In the genomic region with DNA sequence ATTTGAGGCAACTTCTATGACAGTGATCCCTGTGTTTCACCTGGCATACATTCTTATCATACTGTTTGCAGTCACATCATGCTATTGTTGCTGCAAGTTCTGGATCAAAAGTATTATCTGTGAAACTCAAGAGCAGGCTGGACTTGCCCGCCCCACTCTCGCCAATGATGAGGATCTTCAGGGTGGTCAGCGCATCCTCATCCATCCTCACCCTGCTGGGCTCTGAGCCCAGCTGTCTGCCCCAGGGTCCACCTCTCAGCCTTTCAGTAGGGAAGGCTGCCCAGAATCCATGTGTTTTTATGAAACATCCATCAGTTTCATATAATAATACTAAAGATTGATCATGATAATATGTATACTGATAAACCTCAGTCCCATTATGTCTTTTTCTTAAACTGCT, we compare ENCODE assay signal across 19 cellular contexts. TPM values are rescaled to one million over a fixed set of nuclear protein-coding genes. Genes with fewer than 3 reads are reported as not detected.
DNase-seq lines count a peak whose midpoint lies in the region; ATAC-seq, FAIRE-seq and TF ChIP-seq lines count a peak whose summit lies in the region.
"Had no signal": no experiment of that assay in that cellular context is flagged by ENCODE, and none has a peak within 500 bp of the region (broad histone marks: within the 10 kb centered on the region; RNA-seq: fewer than 3 reads in every experiment).

No MANE protein-coding gene starts in this region.

- H3K27ac ChIP-seq in mammary epithelial cell (ENCODE audit: insufficient read depth, low read depth, low read length) (no peak overlapping the region), RWPE2 (ENCODE audit: poor library complexity, severe bottlenecking) (peak overlapping the region; percentile 21), fibroblast of lung (ENCODE audit: insufficient read depth, low read length) (no peak overlapping the region)
- H3K27ac ChIP-seq: BLaER1 treated with 17β-estradiol and CSF1 and Interleukin-3, amounts not matched to agents 10 nM and 100 nM had no signal

- dilution Hi-C loops in mammary epithelial cell (cut with HindIII; ENCODE audit: low sequenced_read_pairs) = no loop called here

- H3K36me3 Mint-ChIP-seq in MCF 10A (ENCODE audit: insufficient read depth, unreplicated experiment) = no peaks in the 10 kb centered on the region
- H3K36me3 Mint-ChIP-seq: IgD-negative memory B cell had no signal

- H3K27ac Mint-ChIP-seq in MCF 10A (ENCODE audit: low read depth, unreplicated experiment) = no peak overlapping the region
- H3K27ac Mint-ChIP-seq: IgD-negative memory B cell had no signal

- H3K79me2 ChIP-seq in mammary epithelial cell (ENCODE audit: insufficient read depth, low read length) = no peaks in the 10 kb centered on the region
- no peaks in the 10 kb centered on the region for H3K79me2 ChIP-seq in fibroblast of lung (ENCODE audit: control insufficient read depth, insufficient read depth, low read length)

- no peak overlapping the region for H2AFZ ChIP-seq in mammary epithelial cell (ENCODE audit: low read depth, low read length)
- no peak overlapping the region for H2AFZ ChIP-seq in fibroblast of lung (ENCODE audit: low read length)

- H3K9me3 Mint-ChIP-seq in MCF 10A (ENCODE audit: unreplicated experiment) = no peaks in the 10 kb centered on the region
- H3K9me3 Mint-ChIP-seq: IgD-negative memory B cell had no signal

- CTCF ChIA-PET in mammary epithelial cell (lab: Charles Lee; ENCODE audit: low non-redundant PET) = no interaction called here
- CTCF ChIA-PET in MCF 10A (lab: Yijun Ruan, JAX) = no interaction called here

- TF ChIP-seq CTCF in mammary epithelial cell (conservative IDR thresholded peaks at IDR 0.05 in 1 of 2, IDR thresholded peaks at IDR 0.05 in 1 of 2; ENCODE audit: extremely low read depth in 1 of 2, insufficient read depth in 1 of 2, low read depth in 1 of 2, low read length in 2 of 2) (no peak), MCF 10A (IDR thresholded peaks at IDR 0.05; ENCODE audit: unreplicated experiment) (no peak), RWPE2 (IDR thresholded peaks at IDR 0.05; ENCODE audit: poor library complexity, severe bottlenecking) (no peak), fibroblast of lung (conservative IDR thresholded peaks at IDR 0.05 in 1 of 2, IDR thresholded peaks at IDR 0.05 in 1 of 2; ENCODE audit: low read depth in 1 of 2, low read length in 2 of 2) (no peak)

- H3K36me3 ChIP-seq in mammary epithelial cell (ENCODE audit: insufficient read depth, low read length) (no peaks in the 10 kb centered on the region), RWPE2 (ENCODE audit: low read depth) (no peaks in the 10 kb centered on the region), fibroblast of lung (ENCODE audit: control insufficient read depth, insufficient read depth, low read length) (no peaks in the 10 kb centered on the region)
- H3K36me3 ChIP-seq: BLaER1 treated with 17β-estradiol and CSF1 and Interleukin-3, amounts not matched to agents 10 nM and 100 nM; SJSA1 had no signal

- no peak overlapping the region for H3K4me3 ChIP-seq in mammary epithelial cell (replicated peaks in 1 of 3; ENCODE audit: insufficient read depth in 1 of 3, low read depth in 2 of 3, low read length in 3 of 3)
- no peak overlapping the region for H3K4me3 ChIP-seq in RWPE2 (ENCODE audit: severe bottlenecking)
- H3K4me3 ChIP-seq in fibroblast of lung (replicated peaks in 1 of 4; ENCODE audit: control extremely low read depth in 1 of 4, insufficient read depth in 1 of 4, low read depth in 3 of 4, low read length in 4 of 4) = no peak overlapping the region
- H3K4me3 ChIP-seq: BLaER1 treated with 17β-estradiol and CSF1 and Interleukin-3, amounts not matched to agents 10 nM and 100 nM; SJSA1 had no signal

- BruUV-seq in mammary epithelial cell (replicated peaks; lab: Mats Ljungman, UMichigan) = no TSS peak
- no TSS peak for BruUV-seq in MCF 10A (replicated peaks; lab: Mats Ljungman, UMichigan)

- H3K27me3 Mint-ChIP-seq in MCF 10A (ENCODE audit: insufficient read depth, unreplicated experiment) = peaks cover 16% of the 10 kb centered on the region

- H3K9me3 ChIP-seq in mammary epithelial cell (replicated peaks; ENCODE audit: insufficient read depth, low read length) (no peaks in the 10 kb centered on the region), RWPE2 (ENCODE audit: severe bottlenecking) (no peaks in the 10 kb centered on the region), fibroblast of lung (ENCODE audit: control insufficient read depth, insufficient read depth, low read depth, low read length) (no peaks in the 10 kb centered on the region)
- H3K9me3 ChIP-seq: SJSA1 had no signal

- no peak for DNase-seq in mammary epithelial cell
- DNase-seq in MCF 10A (ENCODE audit: unreplicated experiment) = no peak
- no peak for DNase-seq in RWPE2 (ENCODE audit: low spot score)
- peak; percentile 4 to 15 for DNase-seq in fibroblast of lung (ENCODE audit: low read depth in 2 of 2)
- DNase-seq in NCI-H1930 (lab: John Stamatoyannopoulos, UW) = no peak
- no peak for DNase-seq in RCC 7860 (ENCODE audit: low spot score)
- DNase-seq: DMS 273 treated with DMSO at 0.1 percent for 48 hours, GF-D8, Kasumi-1, NCI-H1105 treated with DMSO at 0.1 percent for 48 hours, NCI-H1694 treated with DMSO at 0.1 percent for 48 hours, NCI-H69, RPMI8226 had no signal

- POLR2A ChIA-PET in MCF 10A (lab: Yijun Ruan, JAX) = interaction anchor here (1.0 kb wide), 1 partner anchor 55 kb away, joined by 4 read pairs; a partner anchor contains a TSS

- no peak for ATAC-seq in RWPE2 (ENCODE audit: low read depth)
- ATAC-seq in GM19452 (IDR thresholded peaks at IDR 0.05; ENCODE audit: unreplicated experiment) = no peak
- no peak for ATAC-seq in GM21447 (IDR thresholded peaks at IDR 0.05; ENCODE audit: unreplicated experiment)

- H3K27me3 ChIP-seq in mammary epithelial cell (ENCODE audit: insufficient read depth, low read length) (peaks cover 3% of the 10 kb centered on the region), RWPE2 (ENCODE audit: insufficient read depth, poor library complexity, severe bottlenecking) (no peaks in the 10 kb centered on the region), fibroblast of lung (ENCODE audit: control insufficient read depth, insufficient read depth, low read length) (no peaks in the 10 kb centered on the region)
- H3K27me3 ChIP-seq: BLaER1 treated with 17β-estradiol and CSF1 and Interleukin-3, amounts not matched to agents 10 nM and 100 nM; SJSA1 had no signal

- peaks cover 7% of the 10 kb centered on the region for H3K4me1 Mint-ChIP-seq in MCF 10A (ENCODE audit: insufficient read depth, unreplicated experiment)
- H3K4me1 Mint-ChIP-seq: IgD-negative memory B cell had no signal

- intact Hi-C loops in mammary epithelial cell (cut with micrococcal nuclease) (no loop called here), MCF 10A (cut with micrococcal nuclease) (no loop called here)

- H3K4me2 ChIP-seq in mammary epithelial cell (ENCODE audit: insufficient read depth, low read depth, low read length) (peak overlapping the region; percentile 58), fibroblast of lung (ENCODE audit: extremely low read depth, insufficient read depth, low read length) (no peak overlapping the region)
- H3K4me2 ChIP-seq: BLaER1 treated with 17β-estradiol and CSF1 and Interleukin-3, amounts not matched to agents 10 nM and 100 nM had no signal

- H3K4me3 Mint-ChIP-seq in MCF 10A (ENCODE audit: unreplicated experiment) = no peak overlapping the region
- H3K4me3 Mint-ChIP-seq: IgD-negative memory B cell had no signal

- H4K20me1 ChIP-seq in mammary epithelial cell (ENCODE audit: insufficient read depth, low read length) (no peaks in the 10 kb centered on the region), fibroblast of lung (ENCODE audit: control insufficient read depth, extremely low read depth, insufficient read depth, low read length) (no peaks in the 10 kb centered on the region)
- H4K20me1 ChIP-seq: BLaER1 treated with 17β-estradiol and CSF1 and Interleukin-3, amounts not matched to agents 10 nM and 100 nM had no signal

- WGBS in mammary epithelial cell (ENCODE audit: low coverage, missing lambda C conversion rate) = 7% methylated on average over 3 of the region's 3 CpGs

- in situ Hi-C loops in mammary epithelial cell (cut with MboI; ENCODE audit: low sequenced_read_pairs in 2 of 2) = no loop called here

- no peak overlapping the region for H3K9ac ChIP-seq in mammary epithelial cell (ENCODE audit: insufficient read depth, low read length)
- H3K9ac ChIP-seq in fibroblast of lung (ENCODE audit: insufficient read depth, low read length) = no peak overlapping the region
- H3K9ac ChIP-seq: BLaER1 treated with 17β-estradiol and CSF1 and Interleukin-3, amounts not matched to agents 10 nM and 100 nM had no signal

- no peak for FAIRE-seq in RCC 7860 (lab: Jason Lieb, UNC)
- FAIRE-seq: GM12892 had no signal

- H3K4me1 ChIP-seq in mammary epithelial cell (ENCODE audit: insufficient read depth, low read length) = peaks cover 8% of the 10 kb centered on the region
- peaks cover 8% of the 10 kb centered on the region for H3K4me1 ChIP-seq in RWPE2 (ENCODE audit: insufficient read depth, poor library complexity, severe bottlenecking)
- peaks cover 6% of the 10 kb centered on the region for H3K4me1 ChIP-seq in fibroblast of lung (ENCODE audit: control insufficient read depth, extremely low read depth, insufficient read depth, low read length)
- H3K4me1 ChIP-seq: BLaER1 treated with 17β-estradiol and CSF1 and Interleukin-3, amounts not matched to agents 10 nM and 100 nM had no signal

RNA-seq across cellular contexts. Expression of a gene that starts 55.4 kb away (rescaled TPM):
- total RNA-seq in mammary epithelial cell (100 to 1,000 TPM; 146 to 168 TPM), MCF 10A (2022) (150 and 187 TPM in 2 replicates), fibroblast of lung (122 and 160 TPM in 2 replicates)
- polyA plus RNA-seq in mammary epithelial cell (50.3 TPM), fibroblast of lung (101 and 109 TPM in 2 replicates)
- polyA minus RNA-seq in mammary epithelial cell (62.2 TPM), fibroblast of lung (ENCODE audit: low replicate concordance) (4.6 and 6.8 TPM in 2 replicates)
- 83.4 and 96.8 TPM in 2 replicates for polyA plus RNA-seq in fibroblast of lung (2012)

Comparison
In these comparisons a context has a peak if more than half of its experiments do, and no peak if none do; other contexts are left out.
1. DNase-seq: peak in fibroblast of lung (2 of 2); none in mammary epithelial cell (single experiment), MCF 10A (single experiment), RWPE2 (single experiment), NCI-H1930 (0 of 2) and RCC 7860 (single experiment).